In the genomic region with DNA sequence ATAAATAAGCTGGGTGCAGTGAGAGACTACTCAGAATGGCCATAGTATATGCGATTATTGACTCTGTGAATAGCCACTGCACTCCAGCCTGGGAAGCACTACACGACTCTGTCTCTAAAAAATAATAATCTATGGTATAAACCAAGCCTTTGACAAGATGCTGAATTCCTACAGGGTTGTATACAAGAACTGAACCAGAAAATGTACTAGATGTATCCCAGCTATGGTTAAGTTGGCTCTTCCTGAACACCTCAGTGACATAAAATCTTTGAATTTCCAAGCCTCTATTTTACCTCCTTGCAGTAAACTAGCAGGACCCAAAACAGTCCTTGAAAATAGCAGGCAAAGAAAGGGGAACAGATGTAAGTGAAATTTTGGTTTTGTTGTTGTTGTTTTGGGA, we compare ENCODE assay signal across 2 cellular contexts.
TF ChIP-seq lines count a peak whose summit lies in the region.

No MANE protein-coding gene starts in this region.

TF ChIP-seq in GM23338, 12 proteins besides CTCF, POLR2A, EP300 and RAD21 (continues in another document):
- TF ChIP-seq, protein P1, sequence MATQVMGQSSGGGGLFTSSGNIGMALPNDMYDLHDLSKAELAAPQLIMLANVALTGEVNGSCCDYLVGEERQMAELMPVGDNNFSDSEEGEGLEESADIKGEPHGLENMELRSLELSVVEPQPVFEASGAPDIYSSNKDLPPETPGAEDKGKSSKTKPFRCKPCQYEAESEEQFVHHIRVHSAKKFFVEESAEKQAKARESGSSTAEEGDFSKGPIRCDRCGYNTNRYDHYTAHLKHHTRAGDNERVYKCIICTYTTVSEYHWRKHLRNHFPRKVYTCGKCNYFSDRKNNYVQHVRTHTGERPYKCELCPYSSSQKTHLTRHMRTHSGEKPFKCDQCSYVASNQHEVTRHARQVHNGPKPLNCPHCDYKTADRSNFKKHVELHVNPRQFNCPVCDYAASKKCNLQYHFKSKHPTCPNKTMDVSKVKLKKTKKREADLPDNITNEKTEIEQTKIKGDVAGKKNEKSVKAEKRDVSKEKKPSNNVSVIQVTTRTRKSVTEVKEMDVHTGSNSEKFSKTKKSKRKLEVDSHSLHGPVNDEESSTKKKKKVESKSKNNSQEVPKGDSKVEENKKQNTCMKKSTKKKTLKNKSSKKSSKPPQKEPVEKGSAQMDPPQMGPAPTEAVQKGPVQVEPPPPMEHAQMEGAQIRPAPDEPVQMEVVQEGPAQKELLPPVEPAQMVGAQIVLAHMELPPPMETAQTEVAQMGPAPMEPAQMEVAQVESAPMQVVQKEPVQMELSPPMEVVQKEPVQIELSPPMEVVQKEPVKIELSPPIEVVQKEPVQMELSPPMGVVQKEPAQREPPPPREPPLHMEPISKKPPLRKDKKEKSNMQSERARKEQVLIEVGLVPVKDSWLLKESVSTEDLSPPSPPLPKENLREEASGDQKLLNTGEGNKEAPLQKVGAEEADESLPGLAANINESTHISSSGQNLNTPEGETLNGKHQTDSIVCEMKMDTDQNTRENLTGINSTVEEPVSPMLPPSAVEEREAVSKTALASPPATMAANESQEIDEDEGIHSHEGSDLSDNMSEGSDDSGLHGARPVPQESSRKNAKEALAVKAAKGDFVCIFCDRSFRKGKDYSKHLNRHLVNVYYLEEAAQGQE (IDR thresholded peaks at IDR 0.05; ENCODE audit: unreplicated experiment), result no peak
- TF ChIP-seq EZH2 (IDR thresholded peaks at IDR 0.05; ENCODE audit: low read depth, unreplicated experiment), result no peak
- TF ChIP-seq CREB1 (CRISPR knock-in tag; IDR thresholded peaks at IDR 0.05; ENCODE audit: low read depth), result no peak
- no peak for TF ChIP-seq POLR2AphosphoS5 (IDR thresholded peaks at IDR 0.05; ENCODE audit: low read depth)
- TF ChIP-seq, protein P2, sequence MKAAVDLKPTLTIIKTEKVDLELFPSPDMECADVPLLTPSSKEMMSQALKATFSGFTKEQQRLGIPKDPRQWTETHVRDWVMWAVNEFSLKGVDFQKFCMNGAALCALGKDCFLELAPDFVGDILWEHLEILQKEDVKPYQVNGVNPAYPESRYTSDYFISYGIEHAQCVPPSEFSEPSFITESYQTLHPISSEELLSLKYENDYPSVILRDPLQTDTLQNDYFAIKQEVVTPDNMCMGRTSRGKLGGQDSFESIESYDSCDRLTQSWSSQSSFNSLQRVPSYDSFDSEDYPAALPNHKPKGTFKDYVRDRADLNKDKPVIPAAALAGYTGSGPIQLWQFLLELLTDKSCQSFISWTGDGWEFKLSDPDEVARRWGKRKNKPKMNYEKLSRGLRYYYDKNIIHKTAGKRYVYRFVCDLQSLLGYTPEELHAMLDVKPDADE (IDR thresholded peaks at IDR 0.05), result no peak
- TF ChIP-seq JUNB (IDR thresholded peaks at IDR 0.05; ENCODE audit: unreplicated experiment), result no peak
- TF ChIP-seq ZNF331 (CRISPR knock-in tag; IDR thresholded peaks at IDR 0.05; ENCODE audit: low read depth), result no peak
- TF ChIP-seq, protein P3, sequence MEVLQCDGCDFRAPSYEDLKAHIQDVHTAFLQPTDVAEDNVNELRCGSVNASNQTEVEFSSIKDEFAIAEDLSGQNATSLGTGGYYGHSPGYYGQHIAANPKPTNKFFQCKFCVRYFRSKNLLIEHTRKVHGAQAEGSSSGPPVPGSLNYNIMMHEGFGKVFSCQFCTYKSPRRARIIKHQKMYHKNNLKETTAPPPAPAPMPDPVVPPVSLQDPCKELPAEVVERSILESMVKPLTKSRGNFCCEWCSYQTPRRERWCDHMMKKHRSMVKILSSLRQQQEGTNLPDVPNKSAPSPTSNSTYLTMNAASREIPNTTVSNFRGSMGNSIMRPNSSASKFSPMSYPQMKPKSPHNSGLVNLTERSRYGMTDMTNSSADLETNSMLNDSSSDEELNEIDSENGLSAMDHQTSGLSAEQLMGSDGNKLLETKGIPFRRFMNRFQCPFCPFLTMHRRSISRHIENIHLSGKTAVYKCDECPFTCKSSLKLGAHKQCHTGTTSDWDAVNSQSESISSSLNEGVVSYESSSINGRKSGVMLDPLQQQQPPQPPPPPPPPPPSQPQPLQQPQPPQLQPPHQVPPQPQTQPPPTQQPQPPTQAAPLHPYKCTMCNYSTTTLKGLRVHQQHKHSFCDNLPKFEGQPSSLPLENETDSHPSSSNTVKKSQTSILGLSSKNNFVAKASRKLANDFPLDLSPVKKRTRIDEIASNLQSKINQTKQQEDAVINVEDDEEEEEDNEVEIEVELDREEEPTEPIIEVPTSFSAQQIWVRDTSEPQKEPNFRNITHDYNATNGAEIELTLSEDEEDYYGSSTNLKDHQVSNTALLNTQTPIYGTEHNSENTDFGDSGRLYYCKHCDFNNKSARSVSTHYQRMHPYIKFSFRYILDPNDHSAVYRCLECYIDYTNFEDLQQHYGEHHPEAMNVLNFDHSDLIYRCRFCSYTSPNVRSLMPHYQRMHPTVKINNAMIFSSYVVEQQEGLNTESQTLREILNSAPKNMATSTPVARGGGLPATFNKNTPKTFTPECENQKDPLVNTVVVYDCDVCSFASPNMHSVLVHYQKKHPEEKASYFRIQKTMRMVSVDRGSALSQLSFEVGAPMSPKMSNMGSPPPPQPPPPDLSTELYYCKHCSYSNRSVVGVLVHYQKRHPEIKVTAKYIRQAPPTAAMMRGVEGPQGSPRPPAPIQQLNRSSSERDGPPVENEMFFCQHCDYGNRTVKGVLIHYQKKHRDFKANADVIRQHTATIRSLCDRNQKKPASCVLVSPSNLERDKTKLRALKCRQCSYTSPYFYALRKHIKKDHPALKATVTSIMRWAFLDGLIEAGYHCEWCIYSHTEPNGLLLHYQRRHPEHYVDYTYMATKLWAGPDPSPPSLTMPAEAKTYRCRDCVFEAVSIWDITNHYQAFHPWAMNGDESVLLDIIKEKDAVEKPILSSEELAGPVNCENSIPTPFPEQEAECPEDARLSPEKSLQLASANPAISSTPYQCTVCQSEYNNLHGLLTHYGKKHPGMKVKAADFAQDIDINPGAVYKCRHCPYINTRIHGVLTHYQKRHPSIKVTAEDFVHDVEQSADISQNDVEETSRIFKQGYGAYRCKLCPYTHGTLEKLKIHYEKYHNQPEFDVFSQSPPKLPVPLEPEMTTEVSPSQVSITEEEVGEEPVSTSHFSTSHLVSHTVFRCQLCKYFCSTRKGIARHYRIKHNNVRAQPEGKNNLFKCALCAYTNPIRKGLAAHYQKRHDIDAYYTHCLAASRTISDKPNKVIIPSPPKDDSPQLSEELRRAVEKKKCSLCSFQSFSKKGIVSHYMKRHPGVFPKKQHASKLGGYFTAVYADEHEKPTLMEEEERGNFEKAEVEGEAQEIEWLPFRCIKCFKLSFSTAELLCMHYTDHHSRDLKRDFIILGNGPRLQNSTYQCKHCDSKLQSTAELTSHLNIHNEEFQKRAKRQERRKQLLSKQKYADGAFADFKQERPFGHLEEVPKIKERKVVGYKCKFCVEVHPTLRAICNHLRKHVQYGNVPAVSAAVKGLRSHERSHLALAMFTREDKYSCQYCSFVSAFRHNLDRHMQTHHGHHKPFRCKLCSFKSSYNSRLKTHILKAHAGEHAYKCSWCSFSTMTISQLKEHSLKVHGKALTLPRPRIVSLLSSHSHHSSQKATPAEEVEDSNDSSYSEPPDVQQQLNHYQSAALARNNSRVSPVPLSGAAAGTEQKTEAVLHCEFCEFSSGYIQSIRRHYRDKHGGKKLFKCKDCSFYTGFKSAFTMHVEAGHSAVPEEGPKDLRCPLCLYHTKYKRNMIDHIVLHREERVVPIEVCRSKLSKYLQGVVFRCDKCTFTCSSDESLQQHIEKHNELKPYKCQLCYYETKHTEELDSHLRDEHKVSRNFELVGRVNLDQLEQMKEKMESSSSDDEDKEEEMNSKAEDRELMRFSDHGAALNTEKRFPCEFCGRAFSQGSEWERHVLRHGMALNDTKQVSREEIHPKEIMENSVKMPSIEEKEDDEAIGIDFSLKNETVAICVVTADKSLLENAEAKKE (CRISPR knock-in tag; IDR thresholded peaks at IDR 0.05), result no peak
- TF ChIP-seq EZH2phosphoT487 (IDR thresholded peaks at IDR 0.05; ENCODE audit: unreplicated experiment), result no peak
- TF ChIP-seq STAT1 (IDR thresholded peaks at IDR 0.05; ENCODE audit: unreplicated experiment), result no peak

TF ChIP-seq in GM12878, 131 proteins besides CTCF, POLR2A, EP300 and RAD21:
- TF ChIP-seq MEF2B (IDR thresholded peaks at IDR 0.05; ENCODE audit: partially characterized antibody, poor library complexity, severe bottlenecking), result no peak
- TF ChIP-seq PML (IDR thresholded peaks at IDR 0.05; ENCODE audit: low read length), result 0 out of 2 replicates have a peak, but pooled peaks have one; percentile 4
- TF ChIP-seq NR2F1 (conservative IDR thresholded peaks at IDR 0.05), result no peak
- no peak for TF ChIP-seq RBBP5 (conservative IDR thresholded peaks at IDR 0.05)
- TF ChIP-seq ZNF274 (IDR thresholded peaks at IDR 0.05; ENCODE audit: insufficient read depth, insufficient read length), result no peak
- peak; percentile 7; the same call in 1 of the 2 replicates for TF ChIP-seq POLR2AphosphoS5 (IDR thresholded peaks at IDR 0.05; ENCODE audit: low read length)
- TF ChIP-seq, protein P4, sequence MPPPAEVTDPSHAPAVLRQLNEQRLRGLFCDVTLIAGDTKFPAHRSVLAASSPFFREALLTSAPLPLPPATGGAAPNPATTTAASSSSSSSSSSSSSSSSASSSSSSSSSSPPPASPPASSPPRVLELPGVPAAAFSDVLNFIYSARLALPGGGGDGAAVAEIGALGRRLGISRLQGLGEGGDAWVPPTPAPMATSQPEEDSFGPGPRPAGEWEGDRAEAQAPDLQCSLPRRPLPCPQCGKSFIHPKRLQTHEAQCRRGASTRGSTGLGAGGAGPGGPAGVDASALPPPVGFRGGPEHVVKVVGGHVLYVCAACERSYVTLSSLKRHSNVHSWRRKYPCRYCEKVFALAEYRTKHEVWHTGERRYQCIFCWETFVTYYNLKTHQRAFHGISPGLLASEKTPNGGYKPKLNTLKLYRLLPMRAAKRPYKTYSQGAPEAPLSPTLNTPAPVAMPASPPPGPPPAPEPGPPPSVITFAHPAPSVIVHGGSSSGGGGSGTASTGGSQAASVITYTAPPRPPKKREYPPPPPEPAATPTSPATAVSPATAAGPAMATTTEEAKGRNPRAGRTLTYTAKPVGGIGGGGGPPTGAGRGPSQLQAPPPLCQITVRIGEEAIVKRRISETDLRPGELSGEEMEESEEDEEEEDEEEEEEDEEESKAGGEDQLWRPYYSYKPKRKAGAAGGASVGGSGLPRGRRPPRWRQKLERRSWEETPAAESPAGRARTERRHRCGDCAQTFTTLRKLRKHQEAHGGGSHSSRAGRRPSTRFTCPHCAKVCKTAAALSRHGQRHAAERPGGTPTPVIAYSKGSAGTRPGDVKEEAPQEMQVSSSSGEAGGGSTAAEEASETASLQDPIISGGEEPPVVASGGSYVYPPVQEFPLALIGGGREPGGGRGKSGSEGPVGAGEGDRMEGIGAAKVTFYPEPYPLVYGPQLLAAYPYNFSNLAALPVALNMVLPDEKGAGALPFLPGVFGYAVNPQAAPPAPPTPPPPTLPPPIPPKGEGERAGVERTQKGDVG (CRISPR knock-in tag; IDR thresholded peaks at IDR 0.05), result 0 out of 2 replicates have a peak, but pooled peaks have one; percentile 53
TF ChIP-seq in GM12878: peak in this region for 3.
